Comparison of ENCODE assay signal across 10 cellular contexts in the genomic region with DNA sequence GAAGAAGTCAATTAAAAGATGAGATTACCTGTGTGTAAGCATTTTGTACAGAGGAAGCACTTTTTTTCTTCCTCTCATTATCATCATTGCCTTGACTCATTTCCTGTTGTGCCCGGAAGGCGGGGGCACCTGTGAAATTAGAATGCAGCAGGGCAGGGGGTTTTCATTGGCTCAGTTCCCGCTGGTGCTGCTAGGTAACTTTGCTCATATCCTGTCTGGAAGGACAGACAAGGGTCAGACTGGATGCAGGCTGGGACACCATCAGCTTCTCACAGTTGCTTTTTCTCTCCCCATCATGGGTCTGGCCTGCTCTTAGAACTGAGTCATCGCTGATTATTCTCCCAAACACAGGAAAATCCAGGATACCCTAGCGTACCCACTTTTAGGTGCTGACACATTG.
DNase-seq lines count a peak whose midpoint lies in the region; ATAC-seq, FAIRE-seq and TF ChIP-seq lines count a peak whose summit lies in the region.
"Had no signal": no experiment of that assay in that cellular context is flagged by ENCODE, and none has a peak within 500 bp of the region (broad histone marks: within the 10 kb centered on the region; RNA-seq: fewer than 3 reads in every experiment).

No MANE protein-coding gene starts in this region.

- H3K27me3 ChIP-seq in keratinocyte (ENCODE audit: control insufficient read depth, extremely low read depth, insufficient read depth, low read length) (no peaks in the 10 kb centered on the region), uterus (no peaks in the 10 kb centered on the region)

- no peaks in the 10 kb centered on the region for H3K9me3 ChIP-seq in keratinocyte (ENCODE audit: control insufficient read depth, low read depth, low read length)
- H3K9me3 ChIP-seq in uterus, result no peaks in the 10 kb centered on the region

- H3K4me3 ChIP-seq in keratinocyte (ENCODE audit: control insufficient read depth in 2 of 3, extremely low read depth in 1 of 3, insufficient read depth in 2 of 3, low read depth in 1 of 3, low read length in 3 of 3) (no peak overlapping the region), uterus (no peak overlapping the region)

- TF ChIP-seq POLR2A in uterus (IDR thresholded peaks at IDR 0.05), result no peak

- H3K9me1 ChIP-seq in keratinocyte (ENCODE audit: control insufficient read depth, extremely low read depth, insufficient read depth, low read length), result no peaks in the 10 kb centered on the region

- no peaks in the 10 kb centered on the region for H3K36me3 ChIP-seq in keratinocyte (ENCODE audit: control insufficient read depth in 2 of 2, extremely low read depth in 1 of 2, insufficient read depth in 2 of 2, low read length in 2 of 2)
- no peaks in the 10 kb centered on the region for H3K36me3 ChIP-seq in uterus

- TF ChIP-seq CTCF in keratinocyte (optimal IDR thresholded peaks at IDR 0.05 in 1 of 3, IDR thresholded peaks at IDR 0.05 in 1 of 3, conservative IDR thresholded peaks at IDR 0.05 in 1 of 3; ENCODE audit: extremely low read depth in 1 of 3, insufficient read depth in 2 of 3, low read length in 3 of 3) (no peak), uterus (IDR thresholded peaks at IDR 0.05) (no peak)

- H4K20me1 ChIP-seq in keratinocyte (ENCODE audit: control insufficient read depth, extremely low read depth, insufficient read depth, low read length), result no peaks in the 10 kb centered on the region

- H3K4me2 ChIP-seq in keratinocyte (ENCODE audit: control insufficient read depth, extremely low read depth, insufficient read depth, low read depth, low read length), result peak overlapping the region; percentile 38

- dilution Hi-C loops in keratinocyte (cut with MboI; ENCODE audit: extremely low pct_ligation_motif_present, low sequenced_read_pairs), result no loop called here

- no peak overlapping the region for H3K9ac ChIP-seq in keratinocyte (ENCODE audit: control insufficient read depth, extremely low read depth, insufficient read depth, low read length)

- DNase-seq in activated gamma-delta T cell treated with anti-CD3 and anti-CD28 coated beads, Interleukin-2, amount 50 U/mL, for 16 hours (ENCODE audit: low read depth), result peak; percentile 10
- DNase-seq in activated gamma-delta T cell treated with Interleukin-2 at 50 U/mL for 16 hours (no peak), keratinocyte (ENCODE audit: low read depth, low spot score) (no peak), urothelium cell line (ENCODE audit: low spot score) (peak; percentile 51), uterus (no peak)
- peak; percentile 34 for DNase-seq in activated CD8-positive, alpha-beta memory T cell treated with anti-CD3 and anti-CD28 coated beads, Interleukin-2, amount 50 U/mL, for 4 hours
- DNase-seq: retina had no signal

- H3K27ac ChIP-seq in keratinocyte (ENCODE audit: control insufficient read depth, insufficient read depth, low read length) (no peak overlapping the region), uterus (no peak overlapping the region)

- peaks cover 10% of the 10 kb centered on the region for H3K4me1 ChIP-seq in keratinocyte (ENCODE audit: control insufficient read depth, extremely low read depth, insufficient read depth, low read length)
- H3K4me1 ChIP-seq in uterus, result no peaks in the 10 kb centered on the region

- ATAC-seq in HG03159 (IDR thresholded peaks at IDR 0.05; ENCODE audit: unreplicated experiment) (no peak), HG03095 (IDR thresholded peaks at IDR 0.05; ENCODE audit: unreplicated experiment) (no peak)

- intact Hi-C loops in uterus (cut with DNase I; ENCODE audit: low total_unique reads), result no loop called here

- FAIRE-seq in keratinocyte (lab: Jason Lieb, UNC) (peak; percentile 62), urothelium cell line (lab: Jason Lieb, UNC) (peak; percentile 20)
- FAIRE-seq: endometrium had no signal

- peak overlapping the region; percentile 45 for H2AFZ ChIP-seq in keratinocyte (ENCODE audit: control insufficient read depth, low read length)

- no peaks in the 10 kb centered on the region for H3K79me2 ChIP-seq in keratinocyte (ENCODE audit: control insufficient read depth, insufficient read depth, low read length)

Comparison
In these comparisons a context has a peak if more than half of its experiments do, and no peak if none do; other contexts are left out.
1. DNase-seq: peak in activated gamma-delta T cell treated with anti-CD3 and anti-CD28 coated beads, Interleukin-2, amount 50 U/mL, for 16 hours (single experiment), activated CD8-positive, alpha-beta memory T cell treated with anti-CD3 and anti-CD28 coated beads, Interleukin-2, amount 50 U/mL, for 4 hours (single experiment) and urothelium cell line (single experiment); none in activated gamma-delta T cell treated with Interleukin-2 at 50 U/mL for 16 hours (single experiment), keratinocyte (single experiment) and uterus (0 of 2).